In the genomic region with DNA sequence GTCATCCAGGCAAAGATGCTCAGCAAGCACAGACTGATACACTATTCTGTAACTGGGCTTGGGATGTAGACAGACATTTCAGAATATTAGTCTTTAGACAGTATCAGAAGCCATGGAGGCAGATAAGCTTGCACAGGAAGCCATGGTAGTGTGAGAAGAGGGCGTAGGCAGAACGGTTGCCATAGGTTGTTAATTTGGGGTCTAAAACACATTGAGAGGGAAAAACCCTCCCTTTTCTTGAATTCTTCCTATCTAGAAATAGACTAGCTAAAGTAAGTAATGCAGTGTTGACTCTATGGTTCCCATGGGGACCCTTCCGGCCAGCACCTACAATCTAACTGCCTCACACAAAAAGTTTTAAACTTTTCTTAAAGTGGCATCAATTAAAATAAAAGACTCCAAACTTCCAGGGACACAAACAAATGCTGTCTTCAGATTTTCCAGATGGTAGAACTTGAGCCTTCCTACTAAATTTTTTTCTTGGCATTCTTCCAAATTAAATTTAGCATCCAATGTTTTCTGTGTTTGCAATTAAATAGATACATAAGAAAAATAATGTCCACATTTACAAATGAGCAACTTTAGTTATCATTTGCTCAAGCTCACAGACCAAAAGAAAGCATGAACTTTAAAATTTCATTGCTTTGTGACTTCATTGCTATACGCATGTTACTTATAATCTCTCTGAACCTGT, we compare ENCODE assay signal across 9 cellular contexts. TPM values are rescaled to one million over a fixed set of nuclear protein-coding genes. Genes with fewer than 3 reads are reported as not detected.
DNase-seq lines count a peak whose midpoint lies in the region; ATAC-seq and TF ChIP-seq lines count a peak whose summit lies in the region.
"Had no signal": no experiment of that assay in that cellular context is flagged by ENCODE, and none has a peak within 500 bp of the region (broad histone marks: within the 10 kb centered on the region; RNA-seq: fewer than 3 reads in every experiment).

No MANE protein-coding gene starts in this region.

- peaks cover 27% of the 10 kb centered on the region for H3K4me1 Mint-ChIP-seq in activated CD4-positive, alpha-beta T cell treated with anti-CD3 and anti-CD28 coated beads, Interleukin-2, amount 10 ng/mL, durations not matched to agents 24 days and 14 days
- H3K4me1 Mint-ChIP-seq in stimulated activated effector memory CD8-positive, alpha-beta T cell treated with anti-CD3 and anti-CD28 coated beads, Interleukin-12 subunit alpha, Interleukin-12 subunit beta, amount 100 ng/mL, for 72 hours = peaks cover 24% of the 10 kb centered on the region

- H3K9me3 Mint-ChIP-seq in activated CD4-positive, alpha-beta T cell treated with anti-CD3 and anti-CD28 coated beads, Interleukin-2, amount 10 ng/mL, durations not matched to agents 24 days and 14 days = no peaks in the 10 kb centered on the region
- H3K9me3 Mint-ChIP-seq in stimulated activated effector memory CD8-positive, alpha-beta T cell treated with anti-CD3 and anti-CD28 coated beads, Interleukin-12 subunit alpha, Interleukin-12 subunit beta, amount 100 ng/mL, for 72 hours = no peaks in the 10 kb centered on the region

- H3K9ac ChIP-seq in SK-N-MC (ENCODE audit: insufficient read length) = peak overlapping the region; percentile 98

- intact Hi-C loops in activated CD4-positive, alpha-beta T cell treated with anti-CD3 and anti-CD28 coated beads, Interleukin-2, amount 10 ng/mL, durations not matched to agents 24 days and 14 days (cut with micrococcal nuclease) = no loop called here

- no peak for TF ChIP-seq CTCF in fibroblast of pulmonary artery (IDR thresholded peaks at IDR 0.05; ENCODE audit: low read length, missing control alignments)

- H3K36me3 Mint-ChIP-seq in activated CD4-positive, alpha-beta T cell treated with anti-CD3 and anti-CD28 coated beads, Interleukin-2, amount 10 ng/mL, durations not matched to agents 24 days and 14 days (ENCODE audit: low read depth) = peaks cover 39% of the 10 kb centered on the region
- peaks cover 54% of the 10 kb centered on the region for H3K36me3 Mint-ChIP-seq in stimulated activated effector memory CD8-positive, alpha-beta T cell treated with anti-CD3 and anti-CD28 coated beads, Interleukin-12 subunit alpha, Interleukin-12 subunit beta, amount 100 ng/mL, for 72 hours

- no peak overlapping the region for H3K27ac ChIP-seq in SK-N-MC
- H3K27ac ChIP-seq: RWPE1 had no signal

- H3K4me3 Mint-ChIP-seq in activated CD4-positive, alpha-beta T cell treated with anti-CD3 and anti-CD28 coated beads, Interleukin-2, amount 10 ng/mL, durations not matched to agents 24 days and 14 days = peak overlapping the region; percentile 7
- H3K4me3 Mint-ChIP-seq in stimulated activated effector memory CD8-positive, alpha-beta T cell treated with anti-CD3 and anti-CD28 coated beads, Interleukin-12 subunit alpha, Interleukin-12 subunit beta, amount 100 ng/mL, for 72 hours = peak overlapping the region; percentile 83

- peaks cover 44% of the 10 kb centered on the region for H3K36me3 ChIP-seq in SK-N-MC (ENCODE audit: insufficient read depth, low read length)

- H3K4me3 ChIP-seq in SK-N-MC (peak overlapping the region; percentile 98; the same call in 1 of the 2 replicates), fibroblast of pulmonary artery (replicated peaks; ENCODE audit: low read depth, low read length) (peak overlapping the region; percentile 84)

- no peak for DNase-seq in activated CD4-positive, alpha-beta T cell treated with anti-CD3 and anti-CD28 coated beads, Interleukin-2, amount 10 ng/mL, durations not matched to agents 24 days and 14 days
- no peak for DNase-seq in activated CD4-positive, alpha-beta T cell treated with anti-CD3 and anti-CD28 coated beads, Interleukin-2, amount 50 U/mL, for 1 hour
- DNase-seq in SK-N-MC (ENCODE audit: low read depth, low spot score) (no peak), fibroblast of pulmonary artery (ENCODE audit: low read depth) (no peak), NCI-H187 (lab: John Stamatoyannopoulos, UW) (no peak)
- DNase-seq in stimulated activated effector memory CD8-positive, alpha-beta T cell treated with anti-CD3 and anti-CD28 coated beads, Interleukin-12 subunit alpha, Interleukin-12 subunit beta, amount 100 ng/mL, for 72 hours (ENCODE audit: low spot score in 2 of 2) = no peak

- no peaks in the 10 kb centered on the region for H3K9me3 ChIP-seq in SK-N-MC (ENCODE audit: low read depth, low read length)

- no peak for ATAC-seq in stimulated activated effector memory CD8-positive, alpha-beta T cell treated with anti-CD3 and anti-CD28 coated beads, Interleukin-12 subunit alpha, Interleukin-12 subunit beta, amount 100 ng/mL, for 72 hours
- ATAC-seq in activated CD4-positive, CD25-positive, alpha-beta regulatory T cell treated with anti-CD3 and anti-CD28 coated beads, Interleukin-2, amount 50 U/mL, for 24 hours = no peak
- ATAC-seq in HG03378 (IDR thresholded peaks at IDR 0.05; ENCODE audit: unreplicated experiment) = no peak

- H3K27ac Mint-ChIP-seq in activated CD4-positive, alpha-beta T cell treated with anti-CD3 and anti-CD28 coated beads, Interleukin-2, amount 10 ng/mL, durations not matched to agents 24 days and 14 days = no peak overlapping the region
- H3K27ac Mint-ChIP-seq in stimulated activated effector memory CD8-positive, alpha-beta T cell treated with anti-CD3 and anti-CD28 coated beads, Interleukin-12 subunit alpha, Interleukin-12 subunit beta, amount 100 ng/mL, for 72 hours = peak overlapping the region; percentile 26

- peaks cover 2% of the 10 kb centered on the region for H3K27me3 Mint-ChIP-seq in activated CD4-positive, alpha-beta T cell treated with anti-CD3 and anti-CD28 coated beads, Interleukin-2, amount 10 ng/mL, durations not matched to agents 24 days and 14 days

RNA-seq across cellular contexts. Expression of gene PRKRA, which starts 1.9 kb away (rescaled TPM):
- 52.4 and 61.2 TPM in 2 replicates for total RNA-seq in activated CD4-positive, alpha-beta T cell treated with anti-CD3 and anti-CD28 coated beads, Interleukin-2, amount 10 ng/mL, durations not matched to agents 24 days and 14 days

RNA-seq across cellular contexts. Expression of gene PJVK, which starts 2.1 kb away (rescaled TPM):
- total RNA-seq in activated CD4-positive, alpha-beta T cell treated with anti-CD3 and anti-CD28 coated beads, Interleukin-2, amount 10 ng/mL, durations not matched to agents 24 days and 14 days = 2.0 and 2.3 TPM in 2 replicates

RNA-seq across cellular contexts. Expression of gene FKBP7, which starts 29.3 kb away (rescaled TPM):
- 4.8 and 4.9 TPM in 2 replicates for total RNA-seq in activated CD4-positive, alpha-beta T cell treated with anti-CD3 and anti-CD28 coated beads, Interleukin-2, amount 10 ng/mL, durations not matched to agents 24 days and 14 days

RNA-seq across cellular contexts. Expression of gene PLEKHA3, which starts 31.1 kb away (rescaled TPM):
- 28.0 and 35.4 TPM in 2 replicates for total RNA-seq in activated CD4-positive, alpha-beta T cell treated with anti-CD3 and anti-CD28 coated beads, Interleukin-2, amount 10 ng/mL, durations not matched to agents 24 days and 14 days
